In the genomic region with DNA sequence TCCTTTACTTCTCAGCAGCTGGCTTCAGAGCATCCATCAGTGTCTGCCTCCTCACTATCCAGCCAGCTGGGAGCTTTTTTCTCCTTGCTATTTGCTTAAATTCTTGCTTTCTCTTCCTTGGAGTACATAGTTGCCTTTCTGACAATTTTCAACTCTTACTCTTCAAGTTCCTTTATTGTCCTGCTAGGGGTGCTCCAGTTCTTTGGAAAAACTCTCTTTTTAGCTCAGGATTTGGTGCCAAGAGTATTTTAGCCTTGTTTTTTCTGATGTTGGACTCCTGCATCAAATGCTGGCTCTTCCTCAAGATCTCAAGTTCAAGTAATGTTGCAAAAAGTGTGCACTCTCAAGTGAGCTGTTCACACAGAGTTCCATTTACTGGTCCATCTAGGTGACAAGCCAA, we compare ENCODE assay signal across 8 cellular contexts.
DNase-seq lines count a peak whose midpoint lies in the region; ATAC-seq, FAIRE-seq and TF ChIP-seq lines count a peak whose summit lies in the region.

No MANE protein-coding gene starts in this region.

- no peak overlapping the region for H2BK15ac ChIP-seq in mesendoderm (replicated peaks; ENCODE audit: low read depth)

- no peaks in the 10 kb centered on the region for H3K9me3 ChIP-seq in liver (ENCODE audit: control insufficient read depth in 4 of 4, low read length in 3 of 4)
- no peaks in the 10 kb centered on the region for H3K9me3 ChIP-seq in HepG2 (ENCODE audit: low read length)

- FAIRE-seq in HepG2 (lab: Jason Lieb, UNC) (no peak), GM12891 (lab: Jason Lieb, UNC) (no peak)

- H3K4me3 ChIP-seq in liver (ENCODE audit: low read depth in 1 of 3, low read length in 3 of 3) (no peak overlapping the region), HepG2 (replicated peaks in 1 of 3; ENCODE audit: insufficient read depth in 1 of 3, low read depth in 2 of 3, low read length in 3 of 3) (no peak overlapping the region), epithelial cell of proximal tubule (ENCODE audit: low read depth, low read length) (no peak overlapping the region), mesendoderm (ENCODE audit: low read length) (no peak overlapping the region)

- no peak overlapping the region for H3K4ac ChIP-seq in mesendoderm (ENCODE audit: low read depth, low read length)

- H3K18ac ChIP-seq in mesendoderm (ENCODE audit: low read length), result no peak overlapping the region

- H3K4me1 ChIP-seq in liver (ENCODE audit: control insufficient read depth in 4 of 4, insufficient read depth in 4 of 4, low read length in 3 of 4), result no peaks in the 10 kb centered on the region
- H3K4me1 ChIP-seq in HepG2 (ENCODE audit: insufficient read depth, low read length), result no peaks in the 10 kb centered on the region
- no peaks in the 10 kb centered on the region for H3K4me1 ChIP-seq in mesendoderm (ENCODE audit: control insufficient read depth, low read depth, low read length)

- no peaks in the 10 kb centered on the region for H3K79me1 ChIP-seq in mesendoderm (ENCODE audit: low read length)

- CTCF ChIA-PET in HepG2 (lab: Yijun Ruan, JAX; ENCODE audit: low intra/inter-chr PET ratio, low total read pairs), result no interaction called here

- POLR2A ChIA-PET in HepG2 (lab: Yijun Ruan, JAX), result no interaction called here

- TF ChIP-seq RAD21 in liver (IDR thresholded peaks at IDR 0.05) (peak; percentile 64 to 66), HepG2 (CRISPR knock-in tag; IDR thresholded peaks at IDR 0.05) (no peak)

- in situ Hi-C loops in HepG2 (cut with HindIII; ENCODE audit: extremely low pct_ligation_motif_present, low pct_unique_long_range_greater_than_20kb), result no loop called here

- no TSS peak for BruUV-seq in HepG2 (replicated peaks; lab: Mats Ljungman, UMichigan)

- H2AK5ac ChIP-seq in mesendoderm (ENCODE audit: low read length), result no peak overlapping the region

- H2AFZ ChIP-seq in HepG2 (ENCODE audit: low read length), result no peak overlapping the region

- H3K23ac ChIP-seq in mesendoderm (ENCODE audit: low read length), result no peak overlapping the region

- H3K9ac ChIP-seq in liver (ENCODE audit: low read depth in 1 of 2, low read length in 2 of 2) (no peak overlapping the region), HepG2 (ENCODE audit: insufficient read depth, low read depth, low read length) (no peak overlapping the region), mesendoderm (ENCODE audit: low read length) (no peak overlapping the region)

- H4K5ac ChIP-seq in mesendoderm (ENCODE audit: low read length), result no peak overlapping the region

- peak overlapping the region; percentile 1 for H3K56ac ChIP-seq in mesendoderm (ENCODE audit: low read length)

- TF ChIP-seq POLR2A in HepG2 (IDR thresholded peaks at IDR 0.05; ENCODE audit: insufficient read depth in 1 of 2, low read depth in 2 of 2, low read length in 2 of 2), result no peak
- TF ChIP-seq POLR2A in GM12891 (IDR thresholded peaks at IDR 0.05; ENCODE audit: low read depth, low read length), result no peak

- no peak overlapping the region for H3K4me2 ChIP-seq in HepG2 (ENCODE audit: low read depth, low read length)
- no peak overlapping the region for H3K4me2 ChIP-seq in mesendoderm (ENCODE audit: low read length)

- H3K79me2 ChIP-seq in HepG2 (ENCODE audit: insufficient read depth, low read length), result no peaks in the 10 kb centered on the region
- no peaks in the 10 kb centered on the region for H3K79me2 ChIP-seq in mesendoderm (ENCODE audit: control insufficient read depth, insufficient read depth, low read length)

- no peaks in the 10 kb centered on the region for H3K36me3 ChIP-seq in liver (ENCODE audit: control insufficient read depth in 4 of 4, insufficient read depth in 3 of 4, low read depth in 1 of 4, low read length in 3 of 4)
- H3K36me3 ChIP-seq in HepG2 (replicated peaks in 1 of 2; ENCODE audit: control insufficient read depth in 1 of 2, insufficient read depth in 2 of 2, low read length in 2 of 2), result no peaks in the 10 kb centered on the region
- no peaks in the 10 kb centered on the region for H3K36me3 ChIP-seq in mesendoderm (ENCODE audit: control insufficient read depth, insufficient read depth, low read length)

- H2BK5ac ChIP-seq in mesendoderm (ENCODE audit: low read length), result no peak overlapping the region

- H3K27me3 ChIP-seq in liver (ENCODE audit: control insufficient read depth in 4 of 4, insufficient read depth in 4 of 4, low read length in 3 of 4) (no peaks in the 10 kb centered on the region), HepG2 (ENCODE audit: control insufficient read depth in 1 of 2, insufficient read depth in 2 of 2, low read length in 2 of 2) (no peaks in the 10 kb centered on the region), mesendoderm (ENCODE audit: insufficient read depth, low read length, poor library complexity) (no peaks in the 10 kb centered on the region)

- TF ChIP-seq EP300 in HepG2 (IDR thresholded peaks at IDR 0.05; ENCODE audit: low read depth in 2 of 2, low read length in 2 of 2), result no peak
- TF ChIP-seq EP300 in HepG2 (CRISPR knock-in tag; IDR thresholded peaks at IDR 0.05; ENCODE audit: borderline replicate concordance), result no peak

- H3K27ac ChIP-seq in liver (ENCODE audit: low read depth in 1 of 2, low read length in 2 of 2), result no peak overlapping the region
- no peak overlapping the region for H3K27ac ChIP-seq in HepG2 (ENCODE audit: extremely low read length, insufficient read depth, low read length)
- no peak overlapping the region for H3K27ac ChIP-seq in mesendoderm (ENCODE audit: low read depth, low read length)

- no peak overlapping the region for H4K8ac ChIP-seq in mesendoderm (ENCODE audit: low read depth, low read length)

- intact Hi-C loops in HepG2 (cut with micrococcal nuclease; ENCODE audit: unreplicated experiment), result no loop called here

- H2BK120ac ChIP-seq in mesendoderm (ENCODE audit: low read depth, low read length), result no peak overlapping the region

- DNase-seq in HepG2 (ENCODE audit: low spot score) (no peak), epithelial cell of proximal tubule (ENCODE audit: low read depth) (no peak), mesendoderm (peak; percentile 52), GM12891 (ENCODE audit: insufficient read length, low spot score) (no peak), HUDEP-2 (lab: John Stamatoyannopoulos, UW; ENCODE audit: unreplicated experiment in 76 of 76) (no peak)
- DNase-seq in stimulated activated CD4-positive, alpha-beta T cell treated with anti-CD3 and anti-CD28 coated beads, Interleukin-2, amount 100 ng/mL, for 48 hours, result no peak

- peak; percentile 29 for TF ChIP-seq CTCF in liver (IDR thresholded peaks at IDR 0.05; ENCODE audit: low read depth, low read length, missing input control)
- TF ChIP-seq CTCF in HepG2 (CRISPR knock-in tag; IDR thresholded peaks at IDR 0.05), result no peak
- peak; percentile 56 for TF ChIP-seq CTCF in epithelial cell of proximal tubule (conservative IDR thresholded peaks at IDR 0.05; ENCODE audit: low read depth, low read length)

- ATAC-seq in HepG2 (no peak), GM19351 (IDR thresholded peaks at IDR 0.05; ENCODE audit: unreplicated experiment) (no peak)

- no peaks in the 10 kb centered on the region for H4K20me1 ChIP-seq in HepG2 (ENCODE audit: insufficient read depth, low read length)

TF ChIP-seq in liver, 16 proteins besides CTCF, POLR2A, EP300 and RAD21 (continues in another document):
- TF ChIP-seq, protein P1, sequence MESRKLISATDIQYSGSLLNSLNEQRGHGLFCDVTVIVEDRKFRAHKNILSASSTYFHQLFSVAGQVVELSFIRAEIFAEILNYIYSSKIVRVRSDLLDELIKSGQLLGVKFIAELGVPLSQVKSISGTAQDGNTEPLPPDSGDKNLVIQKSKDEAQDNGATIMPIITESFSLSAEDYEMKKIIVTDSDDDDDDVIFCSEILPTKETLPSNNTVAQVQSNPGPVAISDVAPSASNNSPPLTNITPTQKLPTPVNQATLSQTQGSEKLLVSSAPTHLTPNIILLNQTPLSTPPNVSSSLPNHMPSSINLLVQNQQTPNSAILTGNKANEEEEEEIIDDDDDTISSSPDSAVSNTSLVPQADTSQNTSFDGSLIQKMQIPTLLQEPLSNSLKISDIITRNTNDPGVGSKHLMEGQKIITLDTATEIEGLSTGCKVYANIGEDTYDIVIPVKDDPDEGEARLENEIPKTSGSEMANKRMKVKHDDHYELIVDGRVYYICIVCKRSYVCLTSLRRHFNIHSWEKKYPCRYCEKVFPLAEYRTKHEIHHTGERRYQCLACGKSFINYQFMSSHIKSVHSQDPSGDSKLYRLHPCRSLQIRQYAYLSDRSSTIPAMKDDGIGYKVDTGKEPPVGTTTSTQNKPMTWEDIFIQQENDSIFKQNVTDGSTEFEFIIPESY (IDR thresholded peaks at IDR 0.05), result no peak

TF ChIP-seq in HepG2, 621 proteins besides CTCF, POLR2A, EP300 and RAD21 (continues in another document):
- TF ChIP-seq CBX2 (IDR thresholded peaks at IDR 0.05; ENCODE audit: low read depth, low read length) (no peak), CBX2 (CRISPR knock-in tag; IDR thresholded peaks at IDR 0.05; ENCODE audit: low read depth) (no peak), DR1 (CRISPR knock-in tag; IDR thresholded peaks at IDR 0.05) (no peak), NFYC (CRISPR knock-in tag; IDR thresholded peaks at IDR 0.05) (no peak)
- TF ChIP-seq, protein P2, sequence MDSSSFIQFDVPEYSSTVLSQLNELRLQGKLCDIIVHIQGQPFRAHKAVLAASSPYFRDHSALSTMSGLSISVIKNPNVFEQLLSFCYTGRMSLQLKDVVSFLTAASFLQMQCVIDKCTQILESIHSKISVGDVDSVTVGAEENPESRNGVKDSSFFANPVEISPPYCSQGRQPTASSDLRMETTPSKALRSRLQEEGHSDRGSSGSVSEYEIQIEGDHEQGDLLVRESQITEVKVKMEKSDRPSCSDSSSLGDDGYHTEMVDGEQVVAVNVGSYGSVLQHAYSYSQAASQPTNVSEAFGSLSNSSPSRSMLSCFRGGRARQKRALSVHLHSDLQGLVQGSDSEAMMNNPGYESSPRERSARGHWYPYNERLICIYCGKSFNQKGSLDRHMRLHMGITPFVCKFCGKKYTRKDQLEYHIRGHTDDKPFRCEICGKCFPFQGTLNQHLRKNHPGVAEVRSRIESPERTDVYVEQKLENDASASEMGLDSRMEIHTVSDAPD (CRISPR knock-in tag; IDR thresholded peaks at IDR 0.05), result no peak

TF ChIP-seq in GM12891, 5 proteins besides CTCF, POLR2A, EP300 and RAD21:
- TF ChIP-seq PAX5 (IDR thresholded peaks at IDR 0.05; ENCODE audit: insufficient read depth, low read length, severe bottlenecking) (no peak), SPI1 (IDR thresholded peaks at IDR 0.05; ENCODE audit: low read depth, low read length) (no peak), POLR2AphosphoS5 (IDR thresholded peaks at IDR 0.05; ENCODE audit: low read depth, low read length) (no peak), POU2F2 (IDR thresholded peaks at IDR 0.05; ENCODE audit: low read depth, low read length) (no peak), TAF1 (IDR thresholded peaks at IDR 0.05; ENCODE audit: low read depth, low read length) (no peak)
